Comparison of ENCODE assay signal across 8 cellular contexts in the genomic region with DNA sequence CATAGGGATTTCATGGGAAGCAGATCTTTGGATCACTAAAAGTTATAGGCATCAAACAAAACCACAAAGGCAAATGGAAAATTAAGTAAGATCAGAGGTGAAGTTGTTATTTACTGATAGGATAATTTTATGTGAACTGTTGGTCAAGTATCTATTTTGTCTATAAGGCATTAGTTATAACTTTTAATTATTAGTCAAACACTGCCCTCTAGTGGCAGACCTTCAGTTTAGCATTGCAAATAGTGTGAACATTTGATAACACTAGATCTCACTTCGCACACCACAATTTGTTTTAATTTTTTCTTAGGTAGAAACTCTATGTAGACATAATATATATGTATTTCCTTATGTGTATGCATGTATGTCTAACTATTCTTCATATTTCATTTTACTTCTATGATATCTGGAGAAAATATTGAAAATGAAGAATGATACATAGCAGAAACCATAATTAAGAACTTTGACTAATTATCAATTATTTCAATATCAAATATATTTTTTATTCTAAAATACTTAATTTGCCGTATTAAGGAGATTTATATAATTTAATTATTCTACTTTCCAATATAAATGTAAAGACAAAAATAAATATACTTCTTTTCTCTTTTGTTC.
DNase-seq lines count a peak whose midpoint lies in the region; ATAC-seq, FAIRE-seq and TF ChIP-seq lines count a peak whose summit lies in the region.

No MANE protein-coding gene starts in this region.

- no peak overlapping the region for H3K27ac ChIP-seq in left ventricle myocardium inferior (replicated peaks)
- H3K27ac ChIP-seq in right cardiac atrium (ENCODE audit: low read length), result no peak overlapping the region
- no peak overlapping the region for H3K27ac ChIP-seq in Panc1 (ENCODE audit: low read length)
- no peak overlapping the region for H3K27ac ChIP-seq in endothelial cell of umbilical vein (ENCODE audit: insufficient read depth, low read depth, low read length)

- in situ Hi-C loops in Panc1 (cut with HindIII; ENCODE audit: low pct_unique_long_range_greater_than_20kb, low sequenced_read_pairs), result no loop called here

- no peaks in the 10 kb centered on the region for H3K9me3 Mint-ChIP-seq in osteocyte (ENCODE audit: unreplicated experiment)

- ATAC-seq in right cardiac atrium (no peak), GM21528 (IDR thresholded peaks at IDR 0.05; ENCODE audit: low FRiP score, unreplicated experiment) (peak; percentile 94), Panc1 (no peak)

- H3K9me3 ChIP-seq in left ventricle myocardium inferior (replicated peaks) (peaks cover 4% of the 10 kb centered on the region), right cardiac atrium (ENCODE audit: control insufficient read depth, low read length) (no peaks in the 10 kb centered on the region), Panc1 (ENCODE audit: control insufficient read depth, insufficient read depth, low read depth, low read length) (no peaks in the 10 kb centered on the region), endothelial cell of umbilical vein (replicated peaks; ENCODE audit: control insufficient read depth, insufficient read depth, low read length) (no peaks in the 10 kb centered on the region)

- POLR2A ChIA-PET in Panc1 (lab: Charles Lee) (no interaction called here), endothelial cell of umbilical vein (lab: Charles Lee) (no interaction called here)

- TF ChIP-seq POLR2A in endothelial cell of umbilical vein (IDR thresholded peaks at IDR 0.05; ENCODE audit: low read depth, low read length), result no peak

- TF ChIP-seq CTCF in left ventricle myocardium inferior (IDR thresholded peaks at IDR 0.05; ENCODE audit: borderline replicate concordance), result peak; percentile 76
- TF ChIP-seq CTCF in Panc1 (IDR thresholded peaks at IDR 0.05), result peak; percentile 41; the same call in 1 of the 2 replicates
- TF ChIP-seq CTCF in endothelial cell of umbilical vein (IDR thresholded peaks at IDR 0.05; ENCODE audit: extremely low read depth in 1 of 2, insufficient read depth in 1 of 2, low read depth in 1 of 2, low read length in 2 of 2), result peak; percentile 37 to 42
- TF ChIP-seq CTCF in osteocyte (IDR thresholded peaks at IDR 0.05), result peak; percentile 70

- H3K4me1 ChIP-seq in left ventricle myocardium inferior (no peaks in the 10 kb centered on the region), right cardiac atrium (ENCODE audit: control insufficient read depth, insufficient read depth, low read length) (no peaks in the 10 kb centered on the region), Panc1 (ENCODE audit: control insufficient read depth, insufficient read depth, low read length) (no peaks in the 10 kb centered on the region), endothelial cell of umbilical vein (ENCODE audit: control insufficient read depth, extremely low read depth, insufficient read depth, low read length) (no peaks in the 10 kb centered on the region)

- intact Hi-C loops in left ventricle myocardium inferior (cut with micrococcal nuclease) (no loop called here), right cardiac atrium (cut with DNase I) (no loop called here), Panc1 (cut with micrococcal nuclease; ENCODE audit: unreplicated experiment) (no loop called here), endothelial cell of umbilical vein (cut with micrococcal nuclease) (loop anchor here (2.0 to 10.0 kb wide), 3 partner anchors 729 to 928 kb away; a partner anchor contains a TSS)

- H4K20me1 ChIP-seq in endothelial cell of umbilical vein (replicated peaks; ENCODE audit: control insufficient read depth, extremely low read depth, insufficient read depth, low read length), result no peaks in the 10 kb centered on the region

- H3K4me2 ChIP-seq in endothelial cell of umbilical vein (ENCODE audit: insufficient read depth, low read length), result no peak overlapping the region

- CTCF ChIA-PET in Panc1 (lab: Charles Lee), result no interaction called here
- CTCF ChIA-PET in endothelial cell of umbilical vein (lab: Charles Lee), result interaction anchor here (1.1 to 2.0 kb wide), 2 partner anchors 19 to 835 kb away, joined by 5 read pairs; a partner anchor contains a TSS

- H3K4me1 Mint-ChIP-seq in osteocyte (ENCODE audit: unreplicated experiment), result no peaks in the 10 kb centered on the region

- H2AFZ ChIP-seq in endothelial cell of umbilical vein (ENCODE audit: low read depth, low read length), result no peak overlapping the region

- no peak overlapping the region for H3K4me3 Mint-ChIP-seq in osteocyte (ENCODE audit: unreplicated experiment)

- BruUV-seq in Panc1 (replicated peaks; lab: Mats Ljungman, UMichigan), result no TSS peak
- BruUV-seq in endothelial cell of umbilical vein (replicated peaks; lab: Mats Ljungman, UMichigan), result no TSS peak

- peak; percentile 8 for FAIRE-seq in endothelial cell of umbilical vein (lab: Jason Lieb, UNC)

- dilution Hi-C loops in endothelial cell of umbilical vein (cut with MboI; ENCODE audit: extremely low pct_ligation_motif_present, low sequenced_read_pairs), result no loop called here

- H3K27ac Mint-ChIP-seq in osteocyte (ENCODE audit: unreplicated experiment), result no peak overlapping the region

- no peaks in the 10 kb centered on the region for H3K79me2 ChIP-seq in endothelial cell of umbilical vein (ENCODE audit: control insufficient read depth, insufficient read depth, low read length)

- H3K27me3 Mint-ChIP-seq in osteocyte (ENCODE audit: unreplicated experiment), result peaks cover 4% of the 10 kb centered on the region

- no peak overlapping the region for H3K4me3 ChIP-seq in left ventricle myocardium inferior
- H3K4me3 ChIP-seq in right cardiac atrium (ENCODE audit: low read length), result no peak overlapping the region
- H3K4me3 ChIP-seq in Panc1 (ENCODE audit: low read depth in 2 of 2, low read length in 2 of 2), result no peak overlapping the region
- H3K4me3 ChIP-seq in endothelial cell of umbilical vein (replicated peaks in 1 of 3; ENCODE audit: insufficient read depth in 1 of 3, low read depth in 1 of 3, low read length in 3 of 3), result no peak overlapping the region

- H3K36me3 ChIP-seq in left ventricle myocardium inferior, result no peaks in the 10 kb centered on the region
- no peaks in the 10 kb centered on the region for H3K36me3 ChIP-seq in Panc1 (ENCODE audit: control insufficient read depth, insufficient read depth, low read length)
- no peaks in the 10 kb centered on the region for H3K36me3 ChIP-seq in endothelial cell of umbilical vein (ENCODE audit: control insufficient read depth in 2 of 2, extremely low read depth in 1 of 2, insufficient read depth in 2 of 2, low read length in 2 of 2)

- no peak overlapping the region for H3K9ac ChIP-seq in endothelial cell of umbilical vein (replicated peaks; ENCODE audit: extremely low read depth, insufficient read depth, low read length)

- 17% methylated on average over 2 of the region's 2 CpGs for WGBS in right cardiac atrium

- no peak for DNase-seq in left ventricle myocardium inferior
- no peak for DNase-seq in right cardiac atrium
- peak; percentile 26 for DNase-seq in HT1080 (ENCODE audit: low read depth)
- DNase-seq in Panc1 (ENCODE audit: low read depth, low spot score), result no peak
- peak; percentile 43 for DNase-seq in endothelial cell of umbilical vein (ENCODE audit: low read depth, low spot score)
- DNase-seq in osteocyte (ENCODE audit: extremely low spot score, unreplicated experiment), result no peak
- no peak for DNase-seq in activated gamma-delta T cell treated with Interleukin-2 at 50 U/mL for 16 hours

- H3K36me3 Mint-ChIP-seq in osteocyte (ENCODE audit: unreplicated experiment), result no peaks in the 10 kb centered on the region

- H3K9me1 ChIP-seq in endothelial cell of umbilical vein (replicated peaks; ENCODE audit: control insufficient read depth, extremely low read depth, insufficient read depth, low read length), result no peaks in the 10 kb centered on the region

- no peaks in the 10 kb centered on the region for H3K27me3 ChIP-seq in left ventricle myocardium inferior (ENCODE audit: low read depth)
- no peaks in the 10 kb centered on the region for H3K27me3 ChIP-seq in right cardiac atrium (ENCODE audit: control insufficient read depth, insufficient read depth)
- no peaks in the 10 kb centered on the region for H3K27me3 ChIP-seq in Panc1 (ENCODE audit: control insufficient read depth, insufficient read depth, low read length)
- no peaks in the 10 kb centered on the region for H3K27me3 ChIP-seq in endothelial cell of umbilical vein (ENCODE audit: control insufficient read depth in 2 of 2, insufficient read depth in 2 of 2, low read length in 2 of 2)

TF ChIP-seq in endothelial cell of umbilical vein, 7 proteins besides CTCF, POLR2A, EP300 and RAD21:
- TF ChIP-seq GATA2 (IDR thresholded peaks at IDR 0.05; ENCODE audit: insufficient read depth, insufficient read length, low read depth, low read length) (no peak), MYC (IDR thresholded peaks at IDR 0.05; ENCODE audit: low read depth, low read length) (no peak), EZH2 (IDR thresholded peaks at IDR 0.05; ENCODE audit: borderline replicate concordance, low read depth, low read length, severe bottlenecking) (no peak), POLR2AphosphoS5 (IDR thresholded peaks at IDR 0.05; ENCODE audit: insufficient read depth, low read depth, low read length) (no peak), FOS (IDR thresholded peaks at IDR 0.05; ENCODE audit: borderline replicate concordance, insufficient read depth, low read length) (no peak), JUN (IDR thresholded peaks at IDR 0.05; ENCODE audit: borderline replicate concordance, insufficient read depth, insufficient read length, low read depth) (no peak)
- TF ChIP-seq, protein P1, sequence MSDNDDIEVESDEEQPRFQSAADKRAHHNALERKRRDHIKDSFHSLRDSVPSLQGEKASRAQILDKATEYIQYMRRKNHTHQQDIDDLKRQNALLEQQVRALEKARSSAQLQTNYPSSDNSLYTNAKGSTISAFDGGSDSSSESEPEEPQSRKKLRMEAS (IDR thresholded peaks at IDR 0.05; ENCODE audit: insufficient read depth, insufficient read length), result no peak

Comparison
In these comparisons a context has a peak if more than half of its experiments do, and no peak if none do; other contexts are left out.
1. DNase-seq: peak in HT1080 (single experiment) and endothelial cell of umbilical vein (single experiment); none in left ventricle myocardium inferior (single experiment), right cardiac atrium (0 of 3), Panc1 (single experiment), osteocyte (single experiment) and activated gamma-delta T cell treated with Interleukin-2 at 50 U/mL for 16 hours (single experiment).
2. Peak in every context shown above with its lines, with median percentiles within 50 percentile points of each other: CTCF ChIP-seq.